24 cellular contexts compared by ENCODE assay signal in genomic region chr2:215948051-215948450, GRCh38.
DNase-seq lines count a peak whose midpoint lies in the region; ATAC-seq, FAIRE-seq and TF ChIP-seq lines count a peak whose summit lies in the region.
"Had no signal": no experiment of that assay in that cellular context is flagged by ENCODE, and none has a peak within 500 bp of the region (broad histone marks: within the 10 kb centered on the region; RNA-seq: fewer than 3 reads in every experiment).

No MANE protein-coding gene starts in this region.

- no peaks in the 10 kb centered on the region for H3K79me2 ChIP-seq in HepG2 (ENCODE audit: insufficient read depth, low read length)
- no peaks in the 10 kb centered on the region for H3K79me2 ChIP-seq in neural cell (replicated peaks; ENCODE audit: insufficient read depth, low read length)

- H3K27me3 ChIP-seq in HepG2 (ENCODE audit: control insufficient read depth in 1 of 2, insufficient read depth in 2 of 2, low read length in 2 of 2) (no peaks in the 10 kb centered on the region), right lobe of liver (no peaks in the 10 kb centered on the region), neural cell (ENCODE audit: insufficient read depth, low read depth, low read length) (no peaks in the 10 kb centered on the region)
- H3K27me3 ChIP-seq: BLaER1 treated with 17β-estradiol and CSF1 and Interleukin-3, amounts not matched to agents 10 nM and 100 nM had no signal

- H3K9ac ChIP-seq in HepG2 (ENCODE audit: insufficient read depth, low read depth, low read length) (no peak overlapping the region), neural cell (ENCODE audit: low read length) (no peak overlapping the region)
- H3K9ac ChIP-seq: BLaER1 treated with 17β-estradiol and CSF1 and Interleukin-3, amounts not matched to agents 10 nM and 100 nM had no signal

- no peak for FAIRE-seq in HepG2 (lab: Jason Lieb, UNC)
- FAIRE-seq: A549, GM12878 had no signal

- no peak overlapping the region for H3K4me3 Mint-ChIP-seq in activated T-helper 1 cell treated with anti-CD3 and anti-CD28 coated beads, Interleukin-12 subunit alpha, Interleukin-12 subunit beta, Interleukin-2, Interleukin-4 antibody, amounts not matched to agents 30 ng/mL and 10 ng/mL and 1 ng/mL, durations not matched to agents 14 hours and 24 hours and 36 hours
- H3K4me3 Mint-ChIP-seq: B cell; CD4-positive, alpha-beta T cell; CD8-positive, alpha-beta T cell had no signal

- no peak overlapping the region for H2AFZ ChIP-seq in HepG2 (ENCODE audit: low read length)
- no peak overlapping the region for H2AFZ ChIP-seq in neural cell (ENCODE audit: low read depth, low read length)

- BruUV-seq in HepG2 (replicated peaks; lab: Mats Ljungman, UMichigan) = no TSS peak

- TF ChIP-seq RAD21 in HepG2 (CRISPR knock-in tag; IDR thresholded peaks at IDR 0.05) = no peak
- TF ChIP-seq RAD21 in neural cell (conservative IDR thresholded peaks at IDR 0.05) = no peak

- POLR2A ChIA-PET in HepG2 (lab: Yijun Ruan, JAX) = no interaction called here

- H3K27ac ChIP-seq in HepG2 (ENCODE audit: extremely low read length, insufficient read depth, low read length) = no peak overlapping the region
- no peak overlapping the region for H3K27ac ChIP-seq in right lobe of liver
- no peak overlapping the region for H3K27ac ChIP-seq in neural cell (ENCODE audit: low read length)
- H3K27ac ChIP-seq: 22Rv1; A549; BLaER1 treated with 17β-estradiol and CSF1 and Interleukin-3, amounts not matched to agents 10 nM and 100 nM; C4-2B had no signal

- 89% methylated on average over 4 of the region's 4 CpGs for WGBS in HepG2 (ENCODE audit: low lambda C conversion rate)
- 83% methylated on average over 4 of the region's 4 CpGs for WGBS in right lobe of liver (ENCODE audit: insufficient coverage, low coverage, low lambda C conversion rate, missing lambda C conversion rate)

- TF ChIP-seq CTCF in HepG2 (CRISPR knock-in tag; IDR thresholded peaks at IDR 0.05) (no peak), right lobe of liver (IDR thresholded peaks at IDR 0.05) (no peak), neural cell (IDR thresholded peaks at IDR 0.05; ENCODE audit: poor library complexity, severe bottlenecking) (no peak)

- in situ Hi-C loops in HepG2 (cut with HindIII; ENCODE audit: extremely low pct_ligation_motif_present, low pct_unique_long_range_greater_than_20kb) = loop anchor here (25.0 kb wide), 3 partner anchors 986 to 2011 kb away; partner anchors contain the start of gene BARD1
- in situ Hi-C loops in SK-MEL-5 (cut with HindIII; ENCODE audit: low pct_unique_long_range_greater_than_20kb, low sequenced_read_pairs) = no loop called here

- TF ChIP-seq EP300 in HepG2 (IDR thresholded peaks at IDR 0.05; ENCODE audit: low read depth in 2 of 2, low read length in 2 of 2) = no peak
- TF ChIP-seq EP300 in HepG2 (CRISPR knock-in tag; IDR thresholded peaks at IDR 0.05; ENCODE audit: borderline replicate concordance) = no peak
- peak; percentile 15 for TF ChIP-seq EP300 in neural cell (conservative IDR thresholded peaks at IDR 0.05; ENCODE audit: poor library complexity, severe bottlenecking)

- peaks cover 2% of the 10 kb centered on the region for H3K27me3 Mint-ChIP-seq in activated T-helper 1 cell treated with anti-CD3 and anti-CD28 coated beads, Interleukin-12 subunit alpha, Interleukin-12 subunit beta, Interleukin-2, Interleukin-4 antibody, amounts not matched to agents 30 ng/mL and 10 ng/mL and 1 ng/mL, durations not matched to agents 14 hours and 24 hours and 36 hours (ENCODE audit: insufficient read depth)
- H3K27me3 Mint-ChIP-seq: B cell; CD4-positive, alpha-beta T cell had no signal

- H3K4me2 ChIP-seq in HepG2 (ENCODE audit: low read depth, low read length) (no peak overlapping the region), neural cell (ENCODE audit: low read length) (no peak overlapping the region)
- H3K4me2 ChIP-seq: A549; BLaER1 treated with 17β-estradiol and CSF1 and Interleukin-3, amounts not matched to agents 10 nM and 100 nM had no signal

- H3K4me1 ChIP-seq in HepG2 (ENCODE audit: insufficient read depth, low read length) = peaks cover 20% of the 10 kb centered on the region
- H3K4me1 ChIP-seq in right lobe of liver = peaks cover 0 to 5% (median 0%) of the 10 kb centered on the region in 4 donors
- H3K4me1 ChIP-seq: A549; BLaER1 treated with 17β-estradiol and CSF1 and Interleukin-3, amounts not matched to agents 10 nM and 100 nM had no signal

- H3K36me3 ChIP-seq in HepG2 (replicated peaks in 1 of 2; ENCODE audit: control insufficient read depth in 1 of 2, insufficient read depth in 2 of 2, low read length in 2 of 2) = peaks cover 8 to 32% of the 10 kb centered on the region in 2 experiments
- peaks cover 0 to 30% (median 12%) of the 10 kb centered on the region in 4 donors for H3K36me3 ChIP-seq in right lobe of liver
- H3K36me3 ChIP-seq in neural cell (ENCODE audit: insufficient read depth, low read length) = no peaks in the 10 kb centered on the region

- peaks cover 11% of the 10 kb centered on the region for H3K36me3 Mint-ChIP-seq in activated T-helper 1 cell treated with anti-CD3 and anti-CD28 coated beads, Interleukin-12 subunit alpha, Interleukin-12 subunit beta, Interleukin-2, Interleukin-4 antibody, amounts not matched to agents 30 ng/mL and 10 ng/mL and 1 ng/mL, durations not matched to agents 14 hours and 24 hours and 36 hours (ENCODE audit: low read depth)

- H3F3A ChIP-seq in neural cell (ENCODE audit: insufficient read depth, low read length, poor library complexity, severe bottlenecking) = no peaks in the 10 kb centered on the region

- H3K4me1 Mint-ChIP-seq in activated T-helper 1 cell treated with anti-CD3 and anti-CD28 coated beads, Interleukin-12 subunit alpha, Interleukin-12 subunit beta, Interleukin-2, Interleukin-4 antibody, amounts not matched to agents 30 ng/mL and 10 ng/mL and 1 ng/mL, durations not matched to agents 14 hours and 24 hours and 36 hours (ENCODE audit: low read depth) = no peaks in the 10 kb centered on the region
- H3K4me1 Mint-ChIP-seq: B cell had no signal

- CTCF ChIA-PET in HepG2 (lab: Yijun Ruan, JAX; ENCODE audit: low intra/inter-chr PET ratio, low total read pairs) = no interaction called here

- DNase-seq in HepG2 (ENCODE audit: low spot score) = no peak
- no peak for DNase-seq in right lobe of liver
- DNase-seq in SK-MEL-5 (ENCODE audit: low read depth, low spot score) = peak; percentile 65
- DNase-seq in activated T-helper 1 cell treated with anti-CD3 and anti-CD28 coated beads, Interleukin-12 subunit alpha, Interleukin-12 subunit beta, Interleukin-2, Interleukin-4 antibody, amounts not matched to agents 30 ng/mL and 10 ng/mL and 1 ng/mL, durations not matched to agents 14 hours and 24 hours and 36 hours (ENCODE audit: low spot score) = no peak
- DNase-seq in NCI-H69 (lab: John Stamatoyannopoulos, UW) = no peak
- DNase-seq: AML-193; CD4-positive, alpha-beta T cell; CD8-positive, alpha-beta T cell; COR-L47; DMS 273 treated with DMSO at 0.1 percent for 48 hours; DMS153; DMS53; DMS79; DND-41; EL; GDM1 had no signal

- H3K4me3 ChIP-seq in HepG2 (replicated peaks in 1 of 3; ENCODE audit: insufficient read depth in 1 of 3, low read depth in 2 of 3, low read length in 3 of 3) (no peak overlapping the region), right lobe of liver (no peak overlapping the region), neural cell (ENCODE audit: low read length) (no peak overlapping the region)
- H3K4me3 ChIP-seq: A549; BLaER1 treated with 17β-estradiol and CSF1 and Interleukin-3, amounts not matched to agents 10 nM and 100 nM; GM12878 had no signal

- no peaks in the 10 kb centered on the region for H3K9me3 Mint-ChIP-seq in activated T-helper 1 cell treated with anti-CD3 and anti-CD28 coated beads, Interleukin-12 subunit alpha, Interleukin-12 subunit beta, Interleukin-2, Interleukin-4 antibody, amounts not matched to agents 30 ng/mL and 10 ng/mL and 1 ng/mL, durations not matched to agents 14 hours and 24 hours and 36 hours
- H3K9me3 Mint-ChIP-seq: CD4-positive, alpha-beta T cell; CD8-positive, alpha-beta T cell had no signal

- H4K20me1 ChIP-seq in HepG2 (ENCODE audit: insufficient read depth, low read length) = no peaks in the 10 kb centered on the region
- no peaks in the 10 kb centered on the region for H4K20me1 ChIP-seq in neural cell (ENCODE audit: insufficient read depth)
- H4K20me1 ChIP-seq: BLaER1 treated with 17β-estradiol and CSF1 and Interleukin-3, amounts not matched to agents 10 nM and 100 nM had no signal

- H3K27ac Mint-ChIP-seq in activated T-helper 1 cell treated with anti-CD3 and anti-CD28 coated beads, Interleukin-12 subunit alpha, Interleukin-12 subunit beta, Interleukin-2, Interleukin-4 antibody, amounts not matched to agents 30 ng/mL and 10 ng/mL and 1 ng/mL, durations not matched to agents 14 hours and 24 hours and 36 hours = no peak overlapping the region
- H3K27ac Mint-ChIP-seq: B cell; CD4-positive, alpha-beta T cell; CD8-positive, alpha-beta T cell had no signal

- no peaks in the 10 kb centered on the region for H3K9me3 ChIP-seq in HepG2 (ENCODE audit: low read length)
- H3K9me3 ChIP-seq in right lobe of liver = no peaks in the 10 kb centered on the region
- H3K9me3 ChIP-seq in neural cell (ENCODE audit: low read length) = no peaks in the 10 kb centered on the region
- H3K9me3 ChIP-seq: A549; BLaER1 treated with 17β-estradiol and CSF1 and Interleukin-3, amounts not matched to agents 10 nM and 100 nM had no signal

- ATAC-seq in HepG2 (no peak), right lobe of liver (no peak), HG02623 (IDR thresholded peaks at IDR 0.05; ENCODE audit: unreplicated experiment) (no peak)
- ATAC-seq: A549; CD8-positive, alpha-beta T cell; GM12878 had no signal

- no peaks in the 10 kb centered on the region for H3K9me2 ChIP-seq in neural cell (ENCODE audit: insufficient read depth, low read length)

- TF ChIP-seq POLR2A in HepG2 (IDR thresholded peaks at IDR 0.05; ENCODE audit: insufficient read depth in 1 of 2, low read depth in 2 of 2, low read length in 2 of 2) = no peak
- TF ChIP-seq POLR2A in right lobe of liver (IDR thresholded peaks at IDR 0.05) = no peak

- intact Hi-C loops in HepG2 (cut with micrococcal nuclease; ENCODE audit: unreplicated experiment) (no loop called here), right lobe of liver (cut with DNase I) (no loop called here)
- intact Hi-C loops in activated T-helper 1 cell treated with anti-CD3 and anti-CD28 coated beads, Interleukin-12 subunit alpha, Interleukin-12 subunit beta, Interleukin-2, Interleukin-4 antibody, amounts not matched to agents 30 ng/mL and 10 ng/mL and 1 ng/mL, durations not matched to agents 14 hours and 24 hours and 36 hours (cut with micrococcal nuclease) = no loop called here

TF ChIP-seq in HepG2, 621 proteins besides CTCF, POLR2A, EP300 and RAD21 (continues in another document):
- TF ChIP-seq ZNF7 (CRISPR knock-in tag; IDR thresholded peaks at IDR 0.05) = no peak
- no peak for TF ChIP-seq ZNF660 (CRISPR knock-in tag; IDR thresholded peaks at IDR 0.05; ENCODE audit: borderline replicate concordance, low read depth)
- no peak for TF ChIP-seq MAFG (CRISPR knock-in tag; IDR thresholded peaks at IDR 0.05)

TF ChIP-seq in neural cell, 6 proteins besides CTCF, POLR2A, EP300 and RAD21 (continues in another document):
- TF ChIP-seq TAF1 (IDR thresholded peaks at IDR 0.05; ENCODE audit: low read depth) = no peak
- no peak for TF ChIP-seq SMC3 (conservative IDR thresholded peaks at IDR 0.05; ENCODE audit: poor library complexity)
- TF ChIP-seq MXI1 (conservative IDR thresholded peaks at IDR 0.05; ENCODE audit: poor library complexity, severe bottlenecking) = no peak
- TF ChIP-seq POLR2AphosphoS5 (IDR thresholded peaks at IDR 0.05) = no peak
